Comparison of ENCODE assay signal across 8 cellular contexts in the genomic region with DNA sequence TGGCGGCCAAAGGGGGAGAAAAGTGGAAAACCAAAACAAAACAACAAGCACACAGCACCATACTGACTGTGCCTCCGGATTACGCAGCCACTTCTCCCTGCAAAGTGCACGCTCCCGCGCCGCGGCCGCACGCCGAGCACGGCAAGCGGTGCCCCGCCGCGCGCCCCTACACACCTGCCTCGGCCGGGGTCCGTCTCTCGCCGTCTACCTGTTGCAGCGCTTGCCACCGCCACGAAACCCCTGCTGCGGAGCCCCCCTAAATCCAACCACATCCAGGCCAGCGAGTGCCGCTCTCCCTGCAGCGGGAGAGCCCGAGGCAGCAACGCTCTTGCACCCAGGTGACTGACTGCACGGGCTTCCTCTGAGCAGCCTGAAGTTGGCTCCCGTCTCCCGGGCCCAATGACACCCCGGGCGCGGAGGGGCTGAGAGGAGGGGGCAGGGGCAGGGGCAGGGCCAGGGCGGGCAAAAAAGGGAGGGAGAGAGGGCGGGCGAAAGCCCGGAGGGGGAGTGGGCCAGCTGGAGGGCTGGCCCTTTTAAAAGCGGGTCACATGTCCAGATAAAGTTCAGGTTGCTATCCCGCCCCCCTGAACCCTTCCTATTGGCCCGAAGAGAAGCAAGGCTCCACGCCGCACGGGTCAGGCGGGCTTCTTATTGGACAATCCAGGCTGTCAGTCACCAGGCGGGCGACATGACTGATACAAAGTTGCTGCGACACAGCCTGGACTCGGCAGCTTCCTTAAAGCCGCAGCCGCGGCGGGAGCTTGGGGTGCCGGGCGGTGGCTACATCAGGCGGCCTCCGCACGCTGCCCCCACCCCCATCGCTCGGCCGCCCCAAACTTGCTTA. TPM values are rescaled to one million over a fixed set of nuclear protein-coding genes. Genes with fewer than 3 reads are reported as not detected.
DNase-seq lines count a peak whose midpoint lies in the region; ATAC-seq, FAIRE-seq and TF ChIP-seq lines count a peak whose summit lies in the region.

A gene (minus strand): TSS at position 429 of the 844 bp plus-strand sequence.

- H3K27ac ChIP-seq in astrocyte (ENCODE audit: low read depth, low read length) (no peak within 1 kb of the TSS), right atrium auricular region (peak within 1 kb of the TSS; percentile 93 to 97), prostate gland (peak within 1 kb of the TSS; percentile 86 to 88), urinary bladder (ENCODE audit: low read depth) (peak within 1 kb of the TSS; percentile 92)

- no peaks in the 10 kb centered on the region for H3K79me2 ChIP-seq in astrocyte (ENCODE audit: insufficient read depth, low read length)

- peaks cover 16% of the 10 kb centered on the region for H3K4me1 Mint-ChIP-seq in T-helper 2 cell treated with Interferon-gamma antibody and Interleukin-4, amounts not matched to agents 5 μg/mL and 100 μg/mL, for 36 hours (ENCODE audit: low read depth)
- H3K4me1 Mint-ChIP-seq in astrocyte (ENCODE audit: low read depth, unreplicated experiment), result no peaks in the 10 kb centered on the region

- peak within 1 kb of the TSS; percentile 98 for H2AFZ ChIP-seq in astrocyte (ENCODE audit: low read depth, low read length)

- H3K27me3 ChIP-seq in astrocyte (ENCODE audit: insufficient read depth, low read length) (peaks cover 38% of the 10 kb centered on the region), right atrium auricular region (no peaks in the 10 kb centered on the region), prostate gland (replicated peaks; ENCODE audit: insufficient read depth) (no peaks in the 10 kb centered on the region)

- H3K36me3 ChIP-seq in astrocyte (ENCODE audit: insufficient read depth, low read length) (no peaks in the 10 kb centered on the region), right atrium auricular region (no peaks in the 10 kb centered on the region), prostate gland (no peaks in the 10 kb centered on the region), urinary bladder (ENCODE audit: insufficient read depth) (no peaks in the 10 kb centered on the region)

- H3K36me3 Mint-ChIP-seq in T-helper 2 cell treated with Interferon-gamma antibody and Interleukin-4, amounts not matched to agents 5 μg/mL and 100 μg/mL, for 36 hours (ENCODE audit: low read depth), result no peaks in the 10 kb centered on the region
- no peaks in the 10 kb centered on the region for H3K36me3 Mint-ChIP-seq in astrocyte (ENCODE audit: low read depth, unreplicated experiment)

- DNase-seq in NCI-H1694 (lab: John Stamatoyannopoulos, UW), result peak; percentile 59
- DNase-seq in T-helper 2 cell treated with Interferon-gamma antibody and Interleukin-4, amounts not matched to agents 5 μg/mL and 100 μg/mL, for 36 hours (ENCODE audit: low spot score), result peak; percentile 95
- DNase-seq in astrocyte (ENCODE audit: low read depth), result peak; percentile 95
- DNase-seq in right atrium auricular region (ENCODE audit: low spot score), result peak; percentile 100
- peak; percentile 100 for DNase-seq in prostate gland (ENCODE audit: low spot score)

- under 1% methylated on average over 58 of the region's 64 CpGs for WGBS in prostate gland
- under 1% methylated on average over 64 of the region's 64 CpGs for WGBS in urinary bladder

- peaks cover 68% of the 10 kb centered on the region for H3K27me3 Mint-ChIP-seq in T-helper 2 cell treated with Interferon-gamma antibody and Interleukin-4, amounts not matched to agents 5 μg/mL and 100 μg/mL, for 36 hours (ENCODE audit: low read depth)
- peaks cover 17% of the 10 kb centered on the region for H3K27me3 Mint-ChIP-seq in astrocyte (ENCODE audit: low read depth, unreplicated experiment)

- peak within 1 kb of the TSS; percentile 97 for H3K4me3 Mint-ChIP-seq in T-helper 2 cell treated with Interferon-gamma antibody and Interleukin-4, amounts not matched to agents 5 μg/mL and 100 μg/mL, for 36 hours
- peak within 1 kb of the TSS; percentile 96 for H3K4me3 Mint-ChIP-seq in astrocyte (ENCODE audit: unreplicated experiment)

- peak; percentile 99 for ATAC-seq in HG02870 (IDR thresholded peaks at IDR 0.05; ENCODE audit: unreplicated experiment)

- no peaks in the 10 kb centered on the region for H4K20me1 ChIP-seq in astrocyte (ENCODE audit: insufficient read depth, low read length)

- TF ChIP-seq POLR2A in GM15510 (IDR thresholded peaks at IDR 0.05; ENCODE audit: borderline replicate concordance, extremely low read depth, insufficient read length) (peak; percentile 74), prostate gland (IDR thresholded peaks at IDR 0.05) (peak; percentile 100)

- H3K4me3 ChIP-seq in astrocyte (ENCODE audit: insufficient read depth, low read depth, low read length) (peak within 1 kb of the TSS; percentile 87), right atrium auricular region (peak within 1 kb of the TSS; percentile 88), prostate gland (peak within 1 kb of the TSS; percentile 77 to 89), urinary bladder (ENCODE audit: low read depth, low read length) (peak within 1 kb of the TSS; percentile 91)

- H3K4me1 ChIP-seq in astrocyte (ENCODE audit: insufficient read depth, low read length) (peaks cover 21% of the 10 kb centered on the region), right atrium auricular region (peaks cover 0 to 38% of the 10 kb centered on the region in 2 donors), prostate gland (replicated peaks) (no peaks in the 10 kb centered on the region), urinary bladder (ENCODE audit: insufficient read depth) (no peaks in the 10 kb centered on the region)

- H3K4me2 ChIP-seq in astrocyte (ENCODE audit: low read length), result peak within 1 kb of the TSS; percentile 98

- H3K9me3 ChIP-seq in astrocyte (ENCODE audit: insufficient read depth, low read depth, low read length) (no peaks in the 10 kb centered on the region), right atrium auricular region (no peaks in the 10 kb centered on the region), prostate gland (no peaks in the 10 kb centered on the region)

- intact Hi-C loops in prostate gland (cut with DNase I), result no loop called here

- H3K27ac Mint-ChIP-seq in T-helper 2 cell treated with Interferon-gamma antibody and Interleukin-4, amounts not matched to agents 5 μg/mL and 100 μg/mL, for 36 hours, result peak within 1 kb of the TSS; percentile 60
- H3K27ac Mint-ChIP-seq in astrocyte (ENCODE audit: unreplicated experiment), result peak within 1 kb of the TSS; percentile 47

- no peaks in the 10 kb centered on the region for H3K9me3 Mint-ChIP-seq in T-helper 2 cell treated with Interferon-gamma antibody and Interleukin-4, amounts not matched to agents 5 μg/mL and 100 μg/mL, for 36 hours
- H3K9me3 Mint-ChIP-seq in astrocyte (ENCODE audit: unreplicated experiment), result no peaks in the 10 kb centered on the region

- peak; percentile 74 for FAIRE-seq in astrocyte (lab: Jason Lieb, UNC)

- TF ChIP-seq CTCF in astrocyte (IDR thresholded peaks at IDR 0.05; ENCODE audit: insufficient read depth, low read depth, low read length) (no peak), right atrium auricular region (IDR thresholded peaks at IDR 0.05) (peak in 1 of 2 donors; percentile 7), prostate gland (IDR thresholded peaks at IDR 0.05) (peak in 1 of 4 experiments; percentile 8)

- H3K9ac ChIP-seq in astrocyte (ENCODE audit: low read length), result peak within 1 kb of the TSS; percentile 77

RNA-seq across cellular contexts. Expression of the gene that starts here (rescaled TPM):
- total RNA-seq in astrocyte (2.5 TPM in 2 replicates), right atrium auricular region (10 to 100 TPM; 15.7 to 39.9 TPM), prostate gland (10 to 100 TPM; 14.6 to 17.4 TPM), urinary bladder (19.1 TPM)
- 15.5 TPM for polyA plus RNA-seq in urinary bladder
